8 cellular contexts compared by ENCODE assay signal in the genomic region with DNA sequence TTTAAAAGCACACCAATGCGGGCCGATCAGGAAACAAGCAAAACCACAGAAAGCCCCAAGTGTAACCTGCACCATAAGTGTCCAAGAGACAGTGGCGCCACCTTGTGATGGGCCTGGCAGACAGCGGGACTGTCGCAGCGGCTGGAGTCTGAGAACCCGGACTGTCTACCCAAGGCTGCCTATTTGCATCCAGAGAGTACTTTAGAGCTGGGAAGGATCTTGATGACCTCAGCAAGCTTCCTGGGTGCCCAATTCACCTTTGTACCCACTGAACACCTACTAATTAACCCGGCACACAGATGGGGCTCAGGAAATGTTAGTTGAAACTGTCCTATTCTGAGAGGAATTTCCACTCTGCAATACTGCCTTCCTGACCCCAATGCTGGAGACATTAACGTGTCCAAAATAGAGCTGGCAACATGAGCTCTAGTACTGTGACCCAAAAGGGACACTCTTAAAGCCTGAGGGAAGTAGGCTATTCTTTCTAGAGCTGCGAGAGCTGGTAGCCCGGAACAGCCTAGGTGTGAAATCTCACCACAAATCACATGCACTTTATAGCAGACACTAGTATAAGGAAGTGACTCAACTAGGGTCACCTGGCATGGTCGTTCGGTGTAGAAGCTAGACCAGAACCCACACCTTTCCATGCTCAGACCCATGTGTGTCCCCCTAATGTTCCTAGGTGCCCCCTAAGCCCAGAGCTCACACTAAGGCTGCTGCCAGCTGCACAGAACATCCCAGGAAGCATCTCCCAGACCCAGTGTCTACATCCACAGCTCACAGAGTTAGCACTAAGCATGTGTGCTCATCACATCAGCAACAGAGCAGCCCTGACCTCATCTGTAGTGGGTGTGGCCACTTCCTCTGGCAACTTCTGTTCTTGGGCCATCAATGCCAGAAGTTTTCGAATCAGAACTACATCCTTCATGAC. TPM values are rescaled to one million over a fixed set of nuclear protein-coding genes. Genes with fewer than 3 reads are reported as not detected.
A peak's percentile ranks its signal among the peaks of the same experiment; 100 is the strongest.
DNase-seq lines count a peak whose midpoint lies in the region; ATAC-seq and TF ChIP-seq lines count a peak whose summit lies in the region.

No MANE protein-coding gene starts in this region.

- TF ChIP-seq CTCF in OCI-LY3 (IDR thresholded peaks at IDR 0.05; ENCODE audit: low read depth, low read length) = peak; percentile 93

- DNase-seq in Caki2 (ENCODE audit: low read depth) (peak; percentile 50), activated T-cell treated with anti-CD3 and anti-CD28 coated beads for 4 hours (peak; percentile 64), erythroblast (lab: John Stamatoyannopoulos, UW) (peak; percentile 70 to 85)
- DNase-seq in natural killer cell treated with Interleukin-12 subunit alpha and Interleukin-12 subunit beta and Interleukin-15 and Interleukin-18, amount 100 ng/mL, for 72 hours (ENCODE audit: low spot score) = peak; percentile 79
- peak; percentile 67 for DNase-seq in stimulated activated naive CD4-positive, alpha-beta T cell treated with Interleukin-2 at 50 U/mL for 16 hours (lab: John Stamatoyannopoulos, UW)

- H2AFZ ChIP-seq in OCI-LY3 (ENCODE audit: low read depth, low read length) = no peak overlapping the region

- no peaks in the 10 kb centered on the region; the same call in 1 of the 2 replicates for H3K79me2 ChIP-seq in OCI-LY3 (ENCODE audit: low read length)

- peaks cover 24% of the 10 kb centered on the region for H3K4me1 ChIP-seq in OCI-LY3 (ENCODE audit: low read length)

- no peak overlapping the region for H3K4me3 ChIP-seq in OCI-LY3 (ENCODE audit: low read length)

- H3K36me3 ChIP-seq in OCI-LY3 (replicated peaks; ENCODE audit: low read depth, low read length) = peaks cover 41% of the 10 kb centered on the region

- H3K9me3 ChIP-seq in OCI-LY3 (ENCODE audit: insufficient read depth, low read length) = no peaks in the 10 kb centered on the region

- in situ Hi-C loops in Caki2 (cut with HindIII; ENCODE audit: low pct_unique_long_range_greater_than_20kb, low sequenced_read_pairs) = loop anchor here (5.0 kb wide), 1 partner anchor 43 kb away; no protein-coding TSS in a partner anchor

- no peaks in the 10 kb centered on the region for H4K20me1 ChIP-seq in OCI-LY3 (ENCODE audit: insufficient read depth, low read length)

- H3K27ac Mint-ChIP-seq in natural killer cell treated with Interleukin-12 subunit alpha and Interleukin-12 subunit beta and Interleukin-15 and Interleukin-18, amount 100 ng/mL, for 72 hours = peak overlapping the region; percentile 85 to 90

- H3K27me3 ChIP-seq in OCI-LY3 (ENCODE audit: low read depth, low read length) = no peaks in the 10 kb centered on the region

- H3K4me1 Mint-ChIP-seq in natural killer cell treated with Interleukin-12 subunit alpha and Interleukin-12 subunit beta and Interleukin-15 and Interleukin-18, amount 100 ng/mL, for 72 hours (ENCODE audit: low read depth in 2 of 2) = peaks cover 22 to 24% of the 10 kb centered on the region in 2 donors

- H3K4me2 ChIP-seq in OCI-LY3 (ENCODE audit: low read length) = peak overlapping the region; percentile 43

- peak overlapping the region; percentile 31; the same call in 1 of the 2 replicates for H3K9ac ChIP-seq in OCI-LY3 (ENCODE audit: low read length)

- no peak for TF ChIP-seq POLR2A in erythroblast (IDR thresholded peaks at IDR 0.05; ENCODE audit: low read length)

- ATAC-seq in GM19455 (IDR thresholded peaks at IDR 0.05; ENCODE audit: unreplicated experiment) (peak; percentile 81), HG03521 (IDR thresholded peaks at IDR 0.05; ENCODE audit: unreplicated experiment) (peak; percentile 69)
- ATAC-seq in natural killer cell treated with Interleukin-12 subunit alpha and Interleukin-12 subunit beta and Interleukin-15 and Interleukin-18, amount 100 ng/mL, for 72 hours = peak; percentile 90 to 92

- peak overlapping the region; percentile 78 for H3K4me3 Mint-ChIP-seq in natural killer cell treated with Interleukin-12 subunit alpha and Interleukin-12 subunit beta and Interleukin-15 and Interleukin-18, amount 100 ng/mL, for 72 hours

- H3K27me3 Mint-ChIP-seq in natural killer cell treated with Interleukin-12 subunit alpha and Interleukin-12 subunit beta and Interleukin-15 and Interleukin-18, amount 100 ng/mL, for 72 hours = no peaks in the 10 kb centered on the region

- H3K36me3 Mint-ChIP-seq in natural killer cell treated with Interleukin-12 subunit alpha and Interleukin-12 subunit beta and Interleukin-15 and Interleukin-18, amount 100 ng/mL, for 72 hours = no peaks in the 10 kb centered on the region

- no peaks in the 10 kb centered on the region for H3K9me3 Mint-ChIP-seq in natural killer cell treated with Interleukin-12 subunit alpha and Interleukin-12 subunit beta and Interleukin-15 and Interleukin-18, amount 100 ng/mL, for 72 hours

- peak overlapping the region; percentile 68 for H3K27ac ChIP-seq in OCI-LY3 (ENCODE audit: low read length)

RNA-seq across cellular contexts. Expression of a gene that starts 25.4 kb away (rescaled TPM):
- total RNA-seq in Caki2 (2014; rRNA removed; shearing (Covaris generic); ENCODE audit: low replicate concordance) = 13.5 and 16.4 TPM in 2 replicates
- total RNA-seq in natural killer cell treated with Interleukin-12 subunit alpha and Interleukin-12 subunit beta and Interleukin-15 and Interleukin-18, amount 100 ng/mL, for 72 hours = 10 to 100 TPM; 51.7 to 99.2 TPM

RNA-seq across cellular contexts. Expression of a gene that starts 25.8 kb away (rescaled TPM):
- 55.5 and 59.2 TPM in 2 replicates for total RNA-seq in Caki2 (2014; rRNA removed; shearing (Covaris generic); ENCODE audit: low replicate concordance)
- 100 to 1,000 TPM; 101 to 169 TPM for total RNA-seq in natural killer cell treated with Interleukin-12 subunit alpha and Interleukin-12 subunit beta and Interleukin-15 and Interleukin-18, amount 100 ng/mL, for 72 hours
